Comparison of ENCODE assay signal across 17 cellular contexts in genomic region chr14:68172216-68172615, GRCh38.
DNase-seq lines count a peak whose midpoint lies in the region; ATAC-seq, FAIRE-seq and TF ChIP-seq lines count a peak whose summit lies in the region.
"Had no signal": no experiment of that assay in that cellular context is flagged by ENCODE, and none has a peak within 500 bp of the region (broad histone marks: within the 10 kb centered on the region; RNA-seq: fewer than 3 reads in every experiment).

No MANE protein-coding gene starts in this region.

- no peaks in the 10 kb centered on the region for H3K36me3 Mint-ChIP-seq in osteocyte (ENCODE audit: unreplicated experiment)
- H3K36me3 Mint-ChIP-seq: activated CD8-positive, alpha-beta memory T cell treated with anti-CD3 and anti-CD28 coated beads, Interleukin-2, amount 10 ng/mL, durations not matched to agents 7 days and 5 days had no signal

- H3K27ac ChIP-seq in 22Rv1 (peak overlapping the region; percentile 95), RWPE2 (ENCODE audit: poor library complexity, severe bottlenecking) (no peak overlapping the region), kidney (ENCODE audit: low read depth in 2 of 2, low read length in 2 of 2) (peak overlapping the region; percentile 74 to 82), suprapubic skin (no peak overlapping the region)
- no peak overlapping the region for H3K27ac ChIP-seq in effector memory CD4-positive, alpha-beta T cell (ENCODE audit: insufficient read depth, low read length, poor library complexity, severe bottlenecking)
- H3K27ac ChIP-seq: tibial artery had no signal

- no peak overlapping the region for H3K9ac ChIP-seq in kidney (ENCODE audit: low read length in 2 of 2)

- H3K36me3 ChIP-seq in RWPE2 (ENCODE audit: low read depth) (no peaks in the 10 kb centered on the region), kidney (ENCODE audit: control insufficient read depth in 1 of 2, insufficient read depth in 2 of 2, low read length in 2 of 2) (no peaks in the 10 kb centered on the region), suprapubic skin (no peaks in the 10 kb centered on the region)
- no peaks in the 10 kb centered on the region for H3K36me3 ChIP-seq in effector memory CD4-positive, alpha-beta T cell (ENCODE audit: control insufficient read depth, insufficient read depth, low read length)
- H3K36me3 ChIP-seq: tibial artery had no signal

- no peak for DNase-seq in RWPE2 (ENCODE audit: low spot score)
- DNase-seq in kidney: no peak
- no peak for DNase-seq in osteocyte (ENCODE audit: extremely low spot score, unreplicated experiment)
- no peak for DNase-seq in suprapubic skin (ENCODE audit: low spot score in 2 of 2)
- no peak for DNase-seq in NCI-H510A treated with DMSO at 0.1 percent for 48 hours (lab: John Stamatoyannopoulos, UW)
- no peak for DNase-seq in effector memory CD4-positive, alpha-beta T cell
- DNase-seq: activated B cell treated with CpG ODN at 0.5 μM for 24 hours; activated CD8-positive, alpha-beta memory T cell treated with anti-CD3 and anti-CD28 coated beads, Interleukin-2, amount 10 ng/mL, durations not matched to agents 7 days and 5 days; CD4-positive, alpha-beta T cell; Kasumi-1; midbrain; NCI-H774; T-cell; tibial artery had no signal

- no peak for FAIRE-seq in kidney (lab: Jason Lieb, UNC)

- H3K27me3 ChIP-seq in RWPE2 (ENCODE audit: insufficient read depth, poor library complexity, severe bottlenecking) (no peaks in the 10 kb centered on the region), suprapubic skin (no peaks in the 10 kb centered on the region)
- no peaks in the 10 kb centered on the region for H3K27me3 ChIP-seq in effector memory CD4-positive, alpha-beta T cell (replicated peaks; ENCODE audit: control insufficient read depth, insufficient read depth, low read length, poor library complexity, severe bottlenecking)
- H3K27me3 ChIP-seq: tibial artery had no signal

- no peak for TF ChIP-seq EP300 in suprapubic skin (IDR thresholded peaks at IDR 0.05)

- H3K4me3 Mint-ChIP-seq in osteocyte (ENCODE audit: unreplicated experiment): no peak overlapping the region
- H3K4me3 Mint-ChIP-seq: activated B cell treated with CpG ODN at 0.5 μM for 24 hours; activated CD8-positive, alpha-beta memory T cell treated with anti-CD3 and anti-CD28 coated beads, Interleukin-2, amount 10 ng/mL, durations not matched to agents 7 days and 5 days; CD4-positive, alpha-beta T cell; T-cell had no signal

- peaks cover 3% of the 10 kb centered on the region for H3K9me3 Mint-ChIP-seq in osteocyte (ENCODE audit: unreplicated experiment)
- H3K9me3 Mint-ChIP-seq: activated B cell treated with CpG ODN at 0.5 μM for 24 hours; CD4-positive, alpha-beta T cell had no signal

- ATAC-seq in RWPE2 (ENCODE audit: low read depth) (0 out of 3 replicates have a peak, but pooled peaks have one; percentile 36), GM21723 (IDR thresholded peaks at IDR 0.05; ENCODE audit: unreplicated experiment) (no peak)
- ATAC-seq: activated CD8-positive, alpha-beta memory T cell treated with anti-CD3 and anti-CD28 coated beads, Interleukin-2, amount 10 ng/mL, durations not matched to agents 7 days and 5 days; T-cell had no signal

- H3K4me1 ChIP-seq in RWPE2 (ENCODE audit: insufficient read depth, poor library complexity, severe bottlenecking): peaks cover 11% of the 10 kb centered on the region
- peaks cover 9 to 16% of the 10 kb centered on the region in 2 donors for H3K4me1 ChIP-seq in kidney (ENCODE audit: control insufficient read depth in 1 of 2, insufficient read depth in 1 of 2, low read depth in 1 of 2, low read length in 2 of 2)
- peaks cover 28% of the 10 kb centered on the region for H3K4me1 ChIP-seq in suprapubic skin
- H3K4me1 ChIP-seq in effector memory CD4-positive, alpha-beta T cell (ENCODE audit: control insufficient read depth, insufficient read depth, low read length, poor library complexity, severe bottlenecking): no peaks in the 10 kb centered on the region

- no peaks in the 10 kb centered on the region for H3K27me3 Mint-ChIP-seq in osteocyte (ENCODE audit: unreplicated experiment)
- H3K27me3 Mint-ChIP-seq: activated B cell treated with CpG ODN at 0.5 μM for 24 hours; activated CD8-positive, alpha-beta memory T cell treated with anti-CD3 and anti-CD28 coated beads, Interleukin-2, amount 10 ng/mL, durations not matched to agents 7 days and 5 days; CD4-positive, alpha-beta T cell; T-cell had no signal

- peaks cover 34% of the 10 kb centered on the region for H3K4me1 Mint-ChIP-seq in osteocyte (ENCODE audit: unreplicated experiment)
- H3K4me1 Mint-ChIP-seq: activated CD8-positive, alpha-beta memory T cell treated with anti-CD3 and anti-CD28 coated beads, Interleukin-2, amount 10 ng/mL, durations not matched to agents 7 days and 5 days; T-cell had no signal

- H3K9me3 ChIP-seq in RWPE2 (ENCODE audit: severe bottlenecking) (no peaks in the 10 kb centered on the region), kidney (ENCODE audit: control insufficient read depth in 1 of 2, low read length in 2 of 2) (no peaks in the 10 kb centered on the region), suprapubic skin (no peaks in the 10 kb centered on the region)
- H3K9me3 ChIP-seq in effector memory CD4-positive, alpha-beta T cell (ENCODE audit: control insufficient read depth, low read length): no peaks in the 10 kb centered on the region
- H3K9me3 ChIP-seq: tibial artery had no signal

- no peak for TF ChIP-seq POLR2A in suprapubic skin (IDR thresholded peaks at IDR 0.05)

- H3K4me3 ChIP-seq in RWPE2 (ENCODE audit: severe bottlenecking): no peak overlapping the region
- H3K4me3 ChIP-seq in kidney (ENCODE audit: low read length in 2 of 2): no peak overlapping the region
- no peak overlapping the region for H3K4me3 ChIP-seq in suprapubic skin
- no peak overlapping the region for H3K4me3 ChIP-seq in effector memory CD4-positive, alpha-beta T cell (ENCODE audit: insufficient read depth, low read depth, low read length, poor library complexity, severe bottlenecking)
- H3K4me3 ChIP-seq: skin epidermis, tibial artery had no signal

- TF ChIP-seq CTCF in 22Rv1 (IDR thresholded peaks at IDR 0.05) (no peak), RWPE2 (IDR thresholded peaks at IDR 0.05; ENCODE audit: poor library complexity, severe bottlenecking) (no peak), kidney (IDR thresholded peaks at IDR 0.05; ENCODE audit: borderline replicate concordance, extremely low read depth, insufficient read depth) (no peak), osteocyte (IDR thresholded peaks at IDR 0.05) (no peak), suprapubic skin (IDR thresholded peaks at IDR 0.05) (no peak)

- H3K27ac Mint-ChIP-seq in osteocyte (ENCODE audit: unreplicated experiment): peak overlapping the region; percentile 29
- H3K27ac Mint-ChIP-seq: activated B cell treated with CpG ODN at 0.5 μM for 24 hours; activated CD8-positive, alpha-beta memory T cell treated with anti-CD3 and anti-CD28 coated beads, Interleukin-2, amount 10 ng/mL, durations not matched to agents 7 days and 5 days; CD4-positive, alpha-beta T cell; T-cell had no signal

- 74% methylated on average over 3 of the region's 3 CpGs for WGBS in suprapubic skin

- intact Hi-C loops in kidney (cut with DNase I): no loop called here

Comparison
In these comparisons a context has a peak if more than half of its experiments do, and no peak if none do; other contexts are left out.
1. H3K27ac ChIP-seq: peak in 22Rv1 (single experiment) and kidney (2 of 2); none in RWPE2 (single experiment), suprapubic skin (single experiment) and effector memory CD4-positive, alpha-beta T cell (single experiment).